Comparison of ENCODE assay signal across 33 cellular contexts in the genomic region with DNA sequence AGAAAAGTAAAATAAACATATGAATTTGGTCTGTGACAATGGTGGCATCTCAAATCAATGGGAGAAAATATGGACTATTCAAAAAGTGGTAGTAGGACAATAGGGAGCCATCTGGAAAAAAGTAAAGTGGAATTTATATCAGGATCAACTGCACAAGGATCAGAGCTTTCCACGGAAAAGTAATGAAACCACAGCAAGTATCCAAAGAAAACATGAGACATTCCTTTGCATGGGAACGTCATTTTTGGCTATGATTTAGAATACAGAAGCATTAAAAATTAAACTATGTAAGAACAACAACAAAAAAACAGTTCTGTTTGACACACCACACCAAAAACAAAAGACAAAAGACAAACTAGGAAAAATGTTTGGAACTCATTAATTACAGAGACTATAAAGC. TPM values are rescaled to one million over a fixed set of nuclear protein-coding genes. Genes with fewer than 3 reads are reported as not detected.
DNase-seq lines count a peak whose midpoint lies in the region; ATAC-seq, FAIRE-seq and TF ChIP-seq lines count a peak whose summit lies in the region.
"Had no signal": no experiment of that assay in that cellular context is flagged by ENCODE, and none has a peak within 500 bp of the region (broad histone marks: within the 10 kb centered on the region; RNA-seq: fewer than 3 reads in every experiment).

No MANE protein-coding gene starts in this region.

- TF ChIP-seq CTCF in activated CD8-positive, alpha-beta T cell treated with anti-CD3 and anti-CD28 coated beads for 36 hours (IDR thresholded peaks at IDR 0.05), result no peak
- TF ChIP-seq CTCF in fibroblast of villous mesenchyme (IDR thresholded peaks at IDR 0.05; ENCODE audit: insufficient read depth, low read depth, low read length) (no peak), thoracic aorta (IDR thresholded peaks at IDR 0.05) (no peak), esophagus squamous epithelium (IDR thresholded peaks at IDR 0.05) (no peak)

- no peak for DNase-seq in activated CD8-positive, alpha-beta T cell treated with anti-CD3 and anti-CD28 coated beads for 36 hours
- DNase-seq in activated CD8-positive, alpha-beta T cell treated with anti-CD3 and anti-CD28 coated beads, Interleukin-2, amount 10 ng/mL, durations not matched to agents 7 days and 5 days, result no peak
- DNase-seq in adipocyte (ENCODE audit: low read depth) (peak; percentile 28), fibroblast of villous mesenchyme (ENCODE audit: low read depth) (peak; percentile 38), thoracic aorta (ENCODE audit: low spot score) (no peak), NCI-H1436 (lab: John Stamatoyannopoulos, UW) (no peak), urothelium cell line (ENCODE audit: low spot score) (no peak), esophagus squamous epithelium (lab: John Stamatoyannopoulos, UW) (no peak)
- DNase-seq: amygdala; BE2C; caudate nucleus; effector CD4-positive, alpha-beta T cell; GM23248; heart right ventricle; NCI-H1417 treated with DMSO at 0.1 percent for 48 hours; NCI-H524 treated with DMSO at 0.1 percent for 48 hours; psoas muscle; stimulated activated CD4-positive, alpha-beta T cell treated with anti-CD3 and anti-CD28 coated beads, Interleukin-2, amount 100 ng/mL, for 24 hours had no signal

- TF ChIP-seq POLR2A in esophagus squamous epithelium (IDR thresholded peaks at IDR 0.05), result no peak

- intact Hi-C loops in activated CD8-positive, alpha-beta T cell treated with anti-CD3 and anti-CD28 coated beads for 36 hours (cut with micrococcal nuclease), result loop anchor here (10.0 kb wide), 1 partner anchor 1534 kb away; no protein-coding TSS in a partner anchor
- intact Hi-C loops in esophagus squamous epithelium (cut with DNase I), result no loop called here

- peaks cover 53% of the 10 kb centered on the region for H3K36me3 Mint-ChIP-seq in activated CD8-positive, alpha-beta T cell treated with anti-CD3 and anti-CD28 coated beads for 36 hours (ENCODE audit: low read depth)
- peaks cover 71% of the 10 kb centered on the region for H3K36me3 Mint-ChIP-seq in activated CD8-positive, alpha-beta T cell treated with anti-CD3 and anti-CD28 coated beads, Interleukin-2, amount 10 ng/mL, durations not matched to agents 7 days and 5 days (ENCODE audit: low read depth)

- H3K27ac ChIP-seq in thoracic aorta (peak overlapping the region; percentile 19 to 68), esophagus squamous epithelium (no peak overlapping the region)
- H3K27ac ChIP-seq: GM23248, neural progenitor cell, psoas muscle, SK-N-MC had no signal

- H3K9me3 Mint-ChIP-seq in activated CD8-positive, alpha-beta T cell treated with anti-CD3 and anti-CD28 coated beads for 36 hours, result no peaks in the 10 kb centered on the region
- no peaks in the 10 kb centered on the region for H3K9me3 Mint-ChIP-seq in activated CD8-positive, alpha-beta T cell treated with anti-CD3 and anti-CD28 coated beads, Interleukin-2, amount 10 ng/mL, durations not matched to agents 7 days and 5 days (ENCODE audit: insufficient read depth)
- H3K9me3 Mint-ChIP-seq: IgD-negative memory B cell; neural progenitor cell; T-helper 2 cell treated with Interferon-gamma antibody and Interleukin-4, amounts not matched to agents 5 μg/mL and 100 μg/mL, for 36 hours; type B pancreatic cell had no signal

- H3K27ac Mint-ChIP-seq in activated CD8-positive, alpha-beta T cell treated with anti-CD3 and anti-CD28 coated beads for 36 hours, result peak overlapping the region; percentile 66
- H3K27ac Mint-ChIP-seq in activated CD8-positive, alpha-beta T cell treated with anti-CD3 and anti-CD28 coated beads, Interleukin-2, amount 10 ng/mL, durations not matched to agents 7 days and 5 days, result no peak overlapping the region
- H3K27ac Mint-ChIP-seq: IgD-negative memory B cell; neural progenitor cell; stimulated activated naive CD8-positive, alpha-beta T cell treated with anti-CD3 and anti-CD28 coated beads, Interleukin-15, Interleukin-2, amounts not matched to agents 100 ng/mL and 50 ng/mL, for 24 hours; T-helper 2 cell treated with Interferon-gamma antibody and Interleukin-4, amounts not matched to agents 5 μg/mL and 100 μg/mL, for 36 hours; type B pancreatic cell; WTC11 had no signal

- POLR2A ChIA-PET in activated CD8-positive, alpha-beta T cell treated with anti-CD3 and anti-CD28 coated beads for 36 hours (lab: Charles Lee), result interaction anchor here (0.9 kb wide), 1 partner anchor 32 kb away, joined by 3 read pairs; no protein-coding TSS in a partner anchor
- POLR2A ChIA-PET in activated CD8-positive, alpha-beta T cell treated with anti-CD3 and anti-CD28 coated beads, Interleukin-2, amount 10 ng/mL, durations not matched to agents 7 days and 5 days (lab: Charles Lee), result no interaction called here

- no peak overlapping the region for H3K4me3 ChIP-seq in adipocyte (ENCODE audit: low read length)
- H3K4me3 ChIP-seq in fibroblast of villous mesenchyme (ENCODE audit: low read depth, low read length), result no peak overlapping the region
- peak overlapping the region; percentile 24 for H3K4me3 ChIP-seq in thoracic aorta
- no peak overlapping the region for H3K4me3 ChIP-seq in esophagus squamous epithelium
- H3K4me3 ChIP-seq: GM23248, heart right ventricle, neural progenitor cell, psoas muscle, SK-N-MC had no signal

- no peaks in the 10 kb centered on the region for H3K27me3 Mint-ChIP-seq in activated CD8-positive, alpha-beta T cell treated with anti-CD3 and anti-CD28 coated beads for 36 hours
- H3K27me3 Mint-ChIP-seq in activated CD8-positive, alpha-beta T cell treated with anti-CD3 and anti-CD28 coated beads, Interleukin-2, amount 10 ng/mL, durations not matched to agents 7 days and 5 days (ENCODE audit: low read depth), result no peaks in the 10 kb centered on the region
- H3K27me3 Mint-ChIP-seq: IgD-negative memory B cell; stimulated activated naive CD8-positive, alpha-beta T cell treated with anti-CD3 and anti-CD28 coated beads, Interleukin-15, Interleukin-2, amounts not matched to agents 100 ng/mL and 50 ng/mL, for 24 hours; type B pancreatic cell had no signal

- no peak overlapping the region for H3K9ac ChIP-seq in adipocyte (ENCODE audit: low read length)
- H3K9ac ChIP-seq: GM23248, neural progenitor cell had no signal

- CTCF ChIA-PET in activated CD8-positive, alpha-beta T cell treated with anti-CD3 and anti-CD28 coated beads for 36 hours (lab: Charles Lee), result interaction anchor here (0.8 to 4.0 kb wide), 3 partner anchors 9 to 27 kb away, joined by 3 to 29 read pairs (median 3); no protein-coding TSS in a partner anchor
- CTCF ChIA-PET in activated CD8-positive, alpha-beta T cell treated with anti-CD3 and anti-CD28 coated beads, Interleukin-2, amount 10 ng/mL, durations not matched to agents 7 days and 5 days (lab: Charles Lee), result interaction anchor here (0.9 kb wide), 1 partner anchor 10 kb away, joined by 3 read pairs; no protein-coding TSS in a partner anchor

- H3K4me1 Mint-ChIP-seq in activated CD8-positive, alpha-beta T cell treated with anti-CD3 and anti-CD28 coated beads for 36 hours (ENCODE audit: low read depth), result peaks cover 42% of the 10 kb centered on the region
- H3K4me1 Mint-ChIP-seq in activated CD8-positive, alpha-beta T cell treated with anti-CD3 and anti-CD28 coated beads, Interleukin-2, amount 10 ng/mL, durations not matched to agents 7 days and 5 days (ENCODE audit: low read depth), result no peaks in the 10 kb centered on the region
- H3K4me1 Mint-ChIP-seq: IgD-negative memory B cell, neural progenitor cell, WTC11 had no signal

- H3K4me1 ChIP-seq in adipocyte (ENCODE audit: control insufficient read depth, insufficient read depth, low read length) (peaks cover 11% of the 10 kb centered on the region), thoracic aorta (ENCODE audit: control insufficient read depth in 1 of 2, low read depth in 2 of 2) (peaks cover 6 to 10% of the 10 kb centered on the region in 2 donors), esophagus squamous epithelium (no peaks in the 10 kb centered on the region)
- H3K4me1 ChIP-seq: BE2C, neural progenitor cell, psoas muscle had no signal

- H3K27me3 ChIP-seq in adipocyte (replicated peaks; ENCODE audit: control insufficient read depth, insufficient read depth, low read length) (no peaks in the 10 kb centered on the region), thoracic aorta (replicated peaks; ENCODE audit: insufficient read depth) (no peaks in the 10 kb centered on the region), esophagus squamous epithelium (no peaks in the 10 kb centered on the region)
- H3K27me3 ChIP-seq: BE2C, heart right ventricle, neural progenitor cell had no signal

- H3K4me3 Mint-ChIP-seq in activated CD8-positive, alpha-beta T cell treated with anti-CD3 and anti-CD28 coated beads for 36 hours, result no peak overlapping the region
- H3K4me3 Mint-ChIP-seq in activated CD8-positive, alpha-beta T cell treated with anti-CD3 and anti-CD28 coated beads, Interleukin-2, amount 10 ng/mL, durations not matched to agents 7 days and 5 days, result no peak overlapping the region
- H3K4me3 Mint-ChIP-seq: IgD-negative memory B cell; neural progenitor cell; stimulated activated naive CD8-positive, alpha-beta T cell treated with anti-CD3 and anti-CD28 coated beads, Interleukin-15, Interleukin-2, amounts not matched to agents 100 ng/mL and 50 ng/mL, for 24 hours; T-helper 2 cell treated with Interferon-gamma antibody and Interleukin-4, amounts not matched to agents 5 μg/mL and 100 μg/mL, for 36 hours; type B pancreatic cell; WTC11 had no signal

- H3K9me3 ChIP-seq in adipocyte (ENCODE audit: control insufficient read depth, low read length), result no peaks in the 10 kb centered on the region
- no peaks in the 10 kb centered on the region for H3K9me3 ChIP-seq in thoracic aorta
- H3K9me3 ChIP-seq in esophagus squamous epithelium, result no peaks in the 10 kb centered on the region
- H3K9me3 ChIP-seq: BE2C, psoas muscle had no signal

- no peak for FAIRE-seq in urothelium cell line (lab: Jason Lieb, UNC)
- FAIRE-seq: D721Med had no signal

- ATAC-seq in activated CD8-positive, alpha-beta T cell treated with anti-CD3 and anti-CD28 coated beads for 36 hours, result no peak
- no peak for ATAC-seq in activated CD8-positive, alpha-beta T cell treated with anti-CD3 and anti-CD28 coated beads, Interleukin-2, amount 10 ng/mL, durations not matched to agents 7 days and 5 days
- ATAC-seq in thoracic aorta (ENCODE audit: insufficient number of reproducible peaks, low FRiP score, low read depth), result no peak
- ATAC-seq: heart right ventricle, left lobe of liver, psoas muscle, WTC11 had no signal

- WGBS in esophagus squamous epithelium, 2 donors, result 72 to 81% methylated on average over 2 of the region's 2 CpGs

- H3K36me3 ChIP-seq in adipocyte (ENCODE audit: control insufficient read depth, insufficient read depth, low read length, severe bottlenecking) (peaks cover 79% of the 10 kb centered on the region), thoracic aorta (peaks cover 30% of the 10 kb centered on the region), esophagus squamous epithelium (peaks cover 0 to 100% (median 5%) of the 10 kb centered on the region in 3 donors)

RNA-seq across cellular contexts. Expression of gene CRBN, which starts 18.7 kb away (rescaled TPM):
- 10 to 100 TPM; 33.7 to 35.0 TPM for total RNA-seq in activated CD8-positive, alpha-beta T cell treated with anti-CD3 and anti-CD28 coated beads for 36 hours
- total RNA-seq in activated CD8-positive, alpha-beta T cell treated with anti-CD3 and anti-CD28 coated beads, Interleukin-2, amount 10 ng/mL, durations not matched to agents 7 days and 5 days, result 10 to 100 TPM; 52.0 to 56.7 TPM
- total RNA-seq in fibroblast of villous mesenchyme (40.2 and 47.7 TPM in 2 replicates), thoracic aorta (10 to 100 TPM; 80.6 TPM), esophagus squamous epithelium (100 to 1,000 TPM in 1 of 4 donors, 10 to 100 TPM in 3; 13.3 to 118 (median 44.6) TPM)

RNA-seq across cellular contexts. Expression of gene TRNT1, which starts 34.1 kb away (rescaled TPM):
- 10 to 100 TPM; 44.9 to 45.8 TPM for total RNA-seq in activated CD8-positive, alpha-beta T cell treated with anti-CD3 and anti-CD28 coated beads for 36 hours
- 10 to 100 TPM; 33.4 to 33.6 TPM for total RNA-seq in activated CD8-positive, alpha-beta T cell treated with anti-CD3 and anti-CD28 coated beads, Interleukin-2, amount 10 ng/mL, durations not matched to agents 7 days and 5 days
- total RNA-seq in fibroblast of villous mesenchyme (21.6 and 32.4 TPM in 2 replicates), thoracic aorta (10 to 100 TPM; 21.9 to 23.8 TPM), esophagus squamous epithelium (10 to 100 TPM; 10.3 to 20.8 (median 17.0) TPM)

RNA-seq across cellular contexts. Expression of gene IL5RA, which starts 50.7 kb away (rescaled TPM):
- not detected for total RNA-seq in activated CD8-positive, alpha-beta T cell treated with anti-CD3 and anti-CD28 coated beads for 36 hours
- total RNA-seq in activated CD8-positive, alpha-beta T cell treated with anti-CD3 and anti-CD28 coated beads, Interleukin-2, amount 10 ng/mL, durations not matched to agents 7 days and 5 days, result not detected
- total RNA-seq in fibroblast of villous mesenchyme (not detected in 2 replicates), thoracic aorta (1 to 10 TPM in 1 of 2 donors, not detected in 1; 1.8 TPM), esophagus squamous epithelium (under 1 TPM in 1 of 4 donors, not detected in 3; 0.95 TPM)
- total RNA-seq: A172, fibroblast of lung, G401, GM23248, left lobe of liver, M059J, RPMI7951, skeletal muscle tissue, WTC11 had no signal

Comparison
In these comparisons a context has a peak if more than half of its experiments do, and no peak if none do; other contexts are left out.
1. DNase-seq: peak in adipocyte (single experiment) and fibroblast of villous mesenchyme (single experiment); none in activated CD8-positive, alpha-beta T cell treated with anti-CD3 and anti-CD28 coated beads for 36 hours (single experiment), activated CD8-positive, alpha-beta T cell treated with anti-CD3 and anti-CD28 coated beads, Interleukin-2, amount 10 ng/mL, durations not matched to agents 7 days and 5 days (single experiment), thoracic aorta (single experiment), NCI-H1436 (single experiment), urothelium cell line (single experiment) and esophagus squamous epithelium (single experiment).
2. H3K27ac ChIP-seq: peak in thoracic aorta (2 of 2); none in esophagus squamous epithelium (0 of 4).